14 cellular contexts compared by ENCODE assay signal in the genomic region with DNA sequence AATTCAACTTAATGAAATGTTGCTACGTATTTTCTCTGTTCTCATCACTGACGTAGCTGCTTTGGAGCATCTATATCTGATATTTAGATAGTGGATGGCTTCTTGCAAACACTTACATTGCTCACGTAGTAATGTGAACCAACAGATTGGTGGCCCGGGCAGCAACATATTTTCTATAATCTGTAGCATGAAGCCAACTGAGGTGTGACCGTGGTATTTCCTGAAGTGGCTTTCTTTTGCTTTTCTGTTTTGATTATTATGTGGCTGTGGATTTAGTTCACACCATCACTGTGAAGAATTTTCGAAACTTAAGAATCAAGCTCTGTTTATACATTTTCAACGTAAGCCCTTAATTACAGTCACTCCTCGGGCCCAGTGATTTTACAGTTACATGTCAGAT.
"Had no signal": no experiment of that assay in that cellular context is flagged by ENCODE, and none has a peak within 500 bp of the region (broad histone marks: within the 10 kb centered on the region; RNA-seq: fewer than 3 reads in every experiment).

No MANE protein-coding gene starts in this region.

- H3K4me3 Mint-ChIP-seq: activated CD4-positive, alpha-beta T cell treated with anti-CD3 and anti-CD28 coated beads, Interleukin-2, amount 10 ng/mL, durations not matched to agents 7 days and 5 days; activated naive CD4-positive, alpha-beta T cell treated with anti-CD3 and anti-CD28 coated beads for 36 hours; activated T-helper 17 cell treated with anti-CD3 and anti-CD28 coated beads, Interleukin-2, amount 50 U/mL, for 72 hours had no signal

- H3K79me2 ChIP-seq: parathyroid adenoma had no signal

- H3K4me1 ChIP-seq: parathyroid adenoma had no signal

- H3K27me3 ChIP-seq: dorsolateral prefrontal cortex, gastroesophageal sphincter, neutrophil, sigmoid colon had no signal

- H3K36me3 ChIP-seq: neutrophil had no signal

- H2AFZ ChIP-seq: parathyroid adenoma had no signal

- ATAC-seq: activated T-helper 17 cell treated with anti-CD3 and anti-CD28 coated beads, Interleukin-2, amount 50 U/mL, for 72 hours; gastroesophageal sphincter; naive thymus-derived CD4-positive, alpha-beta T cell had no signal

- DNase-seq: activated CD4-positive, alpha-beta T cell treated with anti-CD3 and anti-CD28 coated beads, Interleukin-2, amount 10 ng/mL, durations not matched to agents 7 days and 5 days; activated naive CD4-positive, alpha-beta T cell treated with anti-CD3 and anti-CD28 coated beads for 36 hours; dorsolateral prefrontal cortex; erythroblast; islet precursor cell; naive thymus-derived CD4-positive, alpha-beta T cell; sigmoid colon; stimulated activated CD4-positive, alpha-beta T cell treated with anti-CD3 and anti-CD28 coated beads, Interleukin-12 subunit alpha, Interleukin-12 subunit beta, amount 100 ng/mL, for 4 hours; stimulated activated CD4-positive, alpha-beta T cell treated with anti-CD3 and anti-CD28 coated beads, Interleukin-2, amount 100 ng/mL, for 24 hours; trophoblast cell had no signal

- H3K4me3 ChIP-seq: dorsolateral prefrontal cortex, gastroesophageal sphincter, sigmoid colon had no signal

- H3K9me3 ChIP-seq: gastroesophageal sphincter, neutrophil, sigmoid colon had no signal

- H3K27me3 Mint-ChIP-seq: activated CD4-positive, alpha-beta T cell treated with anti-CD3 and anti-CD28 coated beads, Interleukin-2, amount 10 ng/mL, durations not matched to agents 7 days and 5 days; activated T-helper 17 cell treated with anti-CD3 and anti-CD28 coated beads, Interleukin-2, amount 50 U/mL, for 72 hours; naive thymus-derived CD4-positive, alpha-beta T cell had no signal

- H3K27ac ChIP-seq: dorsolateral prefrontal cortex, gastroesophageal sphincter, neutrophil, parathyroid adenoma had no signal

- H3K9me3 Mint-ChIP-seq: activated naive CD4-positive, alpha-beta T cell treated with anti-CD3 and anti-CD28 coated beads for 36 hours; activated T-helper 17 cell treated with anti-CD3 and anti-CD28 coated beads, Interleukin-2, amount 50 U/mL, for 72 hours had no signal

- H3K27ac Mint-ChIP-seq: activated CD4-positive, alpha-beta T cell treated with anti-CD3 and anti-CD28 coated beads, Interleukin-2, amount 10 ng/mL, durations not matched to agents 7 days and 5 days; activated naive CD4-positive, alpha-beta T cell treated with anti-CD3 and anti-CD28 coated beads for 36 hours; activated T-helper 17 cell treated with anti-CD3 and anti-CD28 coated beads, Interleukin-2, amount 50 U/mL, for 72 hours had no signal

- H3K9ac ChIP-seq: parathyroid adenoma had no signal
